11 cellular contexts compared by ENCODE assay signal in the genomic region with DNA sequence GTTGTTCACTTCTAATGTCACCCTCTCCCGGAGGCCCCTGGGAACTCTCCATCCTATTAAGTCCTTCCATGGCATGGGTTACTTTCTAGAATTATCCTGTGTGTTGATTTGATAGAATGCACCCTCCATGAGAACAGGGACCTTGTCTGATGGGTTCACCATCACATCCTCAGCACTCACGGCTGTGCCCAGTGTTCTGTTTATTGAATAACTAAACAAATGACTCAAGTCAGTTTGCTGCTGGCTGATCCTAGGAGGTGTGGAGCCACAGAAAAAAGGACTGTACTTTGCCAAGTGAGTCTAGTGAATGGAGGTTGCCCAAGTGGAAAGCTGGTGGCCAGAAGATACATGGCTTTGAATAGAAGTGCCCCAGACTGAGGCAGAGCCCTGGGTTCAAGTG. TPM values are rescaled to one million over a fixed set of nuclear protein-coding genes. Genes with fewer than 3 reads are reported as not detected.
DNase-seq lines count a peak whose midpoint lies in the region; ATAC-seq, FAIRE-seq and TF ChIP-seq lines count a peak whose summit lies in the region.
"Had no signal": no experiment of that assay in that cellular context is flagged by ENCODE, and none has a peak within 500 bp of the region (broad histone marks: within the 10 kb centered on the region; RNA-seq: fewer than 3 reads in every experiment).

No MANE protein-coding gene starts in this region.

- DNase-seq in GM23248 (peak; percentile 69), foreskin keratinocyte (no peak), small intestine (peak; percentile 45), sciatic nerve (ENCODE audit: low spot score) (no peak), NCI-H82 (lab: John Stamatoyannopoulos, UW) (no peak)
- DNase-seq: naive thymus-derived CD8-positive, alpha-beta T cell; NCI-H510A treated with DMSO at 0.1 percent for 48 hours; substantia nigra had no signal

- TF ChIP-seq CTCF in VCaP (conservative IDR thresholded peaks at IDR 0.05) (no peak), foreskin keratinocyte (conservative IDR thresholded peaks at IDR 0.05) (no peak)

- no peak for FAIRE-seq in small intestine (lab: Jason Lieb, UNC)

- H3K4me3 ChIP-seq in GM23248 (no peak overlapping the region), small intestine (ENCODE audit: low read depth in 1 of 2, low read length in 2 of 2) (no peak overlapping the region)

- ATAC-seq in foreskin keratinocyte (peak; percentile 37), sciatic nerve (no peak), HG03045 (IDR thresholded peaks at IDR 0.05; ENCODE audit: unreplicated experiment) (no peak), GM19463 (IDR thresholded peaks at IDR 0.05; ENCODE audit: unreplicated experiment) (no peak)
- ATAC-seq: naive thymus-derived CD8-positive, alpha-beta T cell had no signal

- intact Hi-C loops in sciatic nerve (cut with DNase I) = no loop called here

- H4K20me1 ChIP-seq in GM23248 (ENCODE audit: insufficient read depth) = no peaks in the 10 kb centered on the region

- H3K79me2 ChIP-seq in GM23248 (ENCODE audit: insufficient read depth) = no peaks in the 10 kb centered on the region

- H3K27me3 ChIP-seq in GM23248 (replicated peaks; ENCODE audit: insufficient read depth) (no peaks in the 10 kb centered on the region), foreskin keratinocyte (peaks cover 85% of the 10 kb centered on the region), small intestine (ENCODE audit: control insufficient read depth in 2 of 2, insufficient read depth in 2 of 2, low read length in 2 of 2) (no peaks in the 10 kb centered on the region)

- WGBS in GM23248 (ENCODE audit: low coverage in 1 of 2, low lambda C conversion rate in 2 of 2, missing lambda C conversion rate in 2 of 2), 2 experiments = 4 to 5% methylated on average over 2 of the region's 2 CpGs
- 33 to 66% (median 46%) methylated on average over 2 of the region's 2 CpGs for WGBS in small intestine, 3 donors

- H3K4me1 ChIP-seq in GM23248 (ENCODE audit: insufficient read depth) (peaks cover 31% of the 10 kb centered on the region), foreskin keratinocyte (peaks cover 20% of the 10 kb centered on the region), small intestine (ENCODE audit: control insufficient read depth in 2 of 2, insufficient read depth in 1 of 2, low read depth in 1 of 2, low read length in 1 of 2) (peaks cover 4 to 12% of the 10 kb centered on the region in 2 donors)

- H3K9me3 ChIP-seq in GM23248 (ENCODE audit: low read depth) (no peaks in the 10 kb centered on the region), small intestine (ENCODE audit: control insufficient read depth, low read depth) (no peaks in the 10 kb centered on the region)

- no peaks in the 10 kb centered on the region for H3K36me3 ChIP-seq in GM23248 (ENCODE audit: low read depth)
- no peaks in the 10 kb centered on the region for H3K36me3 ChIP-seq in small intestine (ENCODE audit: control insufficient read depth in 2 of 2, insufficient read depth in 2 of 2, low read length in 2 of 2)

- in situ Hi-C loops in GM23248 (cut with MboI) = loop anchor here (25.0 kb wide), 1 partner anchor 543 kb away; a partner anchor contains a TSS

- H3K27ac ChIP-seq in GM23248 (peak overlapping the region; percentile 43), VCaP (peak overlapping the region; percentile 75), foreskin keratinocyte (no peak overlapping the region), small intestine (ENCODE audit: low read depth in 1 of 2, low read length in 1 of 2) (peak overlapping the region; percentile 53 to 89)

- H2AFZ ChIP-seq in GM23248 = no peak overlapping the region

- peak overlapping the region; percentile 76 for H3K4me2 ChIP-seq in GM23248 (ENCODE audit: unreplicated experiment)

- H3K9me2 ChIP-seq in GM23248 (ENCODE audit: insufficient read depth) = no peaks in the 10 kb centered on the region

- H3F3A ChIP-seq in GM23248 (ENCODE audit: insufficient read depth) = peaks cover 27% of the 10 kb centered on the region

- H3K9ac ChIP-seq in GM23248 = no peak overlapping the region

RNA-seq across cellular contexts. Expression of a gene that starts 48.5 kb away (rescaled TPM):
- 0.38 and 0.76 TPM in 2 replicates for total RNA-seq in GM23248 (2014; rRNA removed; shearing (Covaris generic))
- 0.59 and 0.67 TPM in 2 replicates for polyA plus RNA-seq in GM23248 (2016; fragmentation: Nextera tagmentation; extraction: Ambion mirVana)
- total RNA-seq in foreskin keratinocyte = 0.41 and 0.42 TPM in 2 replicates
- polyA plus RNA-seq in foreskin keratinocyte = 0.88 and 1.7 TPM in 2 replicates
- polyA plus RNA-seq in small intestine = 1 to 10 TPM in 1 of 3 donors, under 1 TPM in 1, not detected in 1; 0.27 to 7.5 TPM
- total RNA-seq in sciatic nerve = 9.5 TPM
- total RNA-seq: naive thymus-derived CD8-positive, alpha-beta T cell had no signal

Comparison
In these comparisons a context has a peak if more than half of its experiments do, and no peak if none do; other contexts are left out.
1. DNase-seq: peak in GM23248 (single experiment) and small intestine (single experiment); none in foreskin keratinocyte (0 of 2), sciatic nerve (single experiment) and NCI-H82 (single experiment).